Comparison of ENCODE assay signal across 15 cellular contexts in genomic region chr22:30838111-30838510, GRCh38.
"Had no signal": no experiment of that assay in that cellular context is flagged by ENCODE, and none has a peak within 500 bp of the region (broad histone marks: within the 10 kb centered on the region; RNA-seq: fewer than 3 reads in every experiment).

No MANE protein-coding gene starts in this region.

- H3K4me3 ChIP-seq: colonic mucosa, gastrocnemius medialis, heart right ventricle, left lung had no signal

- H3K4me3 Mint-ChIP-seq: activated naive CD8-positive, alpha-beta T cell treated with anti-CD3 and anti-CD28 coated beads for 36 hours; activated T-cell treated with anti-CD3 and anti-CD28 coated beads, Interleukin-2, amount 50 U/mL, for 24 hours; natural killer cell had no signal

- H3K27ac Mint-ChIP-seq: activated naive CD8-positive, alpha-beta T cell treated with anti-CD3 and anti-CD28 coated beads for 36 hours; activated T-cell treated with anti-CD3 and anti-CD28 coated beads, Interleukin-2, amount 50 U/mL, for 24 hours; natural killer cell; progenitor cell of endocrine pancreas had no signal

- H3K4me1 Mint-ChIP-seq: activated naive CD8-positive, alpha-beta T cell treated with anti-CD3 and anti-CD28 coated beads for 36 hours; natural killer cell had no signal

- H3K36me3 ChIP-seq: colonic mucosa, gastrocnemius medialis, heart right ventricle, left lung had no signal

- H3K9me3 Mint-ChIP-seq: natural killer cell had no signal

- H3K36me3 Mint-ChIP-seq: activated naive CD8-positive, alpha-beta T cell treated with anti-CD3 and anti-CD28 coated beads for 36 hours; natural killer cell had no signal

- H3K27ac ChIP-seq: colonic mucosa, gastrocnemius medialis, heart right ventricle, left lung had no signal

- H3K27me3 ChIP-seq: colonic mucosa, gastrocnemius medialis, heart right ventricle, left lung had no signal

- H3K4me1 ChIP-seq: colonic mucosa, gastrocnemius medialis, heart right ventricle, left lung had no signal

- DNase-seq: activated CD4-positive, alpha-beta T cell treated with anti-CD3 and anti-CD28 coated beads, Interleukin-2, amount 50 U/mL, for 1 hour; activated gamma-delta T cell; activated naive CD8-positive, alpha-beta T cell treated with anti-CD3 and anti-CD28 coated beads for 36 hours; activated T-cell treated with anti-CD3 and anti-CD28 coated beads, Interleukin-2, amount 50 U/mL, for 24 hours; aorta; colonic mucosa; effector CD8-positive, alpha-beta T cell; gastrocnemius medialis; heart right ventricle; left lung; natural killer cell; right cardiac atrium; stimulated activated CD4-positive, alpha-beta T cell treated with anti-CD3 and anti-CD28 coated beads, Interleukin-2, amount 100 ng/mL, for 24 hours; stimulated activated naive CD4-positive, alpha-beta T cell had no signal

- H3K9me3 ChIP-seq: colonic mucosa had no signal

- H3K27me3 Mint-ChIP-seq: progenitor cell of endocrine pancreas had no signal

- ATAC-seq: gastrocnemius medialis, heart right ventricle, left lung, natural killer cell, right cardiac atrium had no signal
